18 cellular contexts compared by ENCODE assay signal in genomic region chr14:101054671-101055070, GRCh38.
A peak's percentile ranks its signal among the peaks of the same experiment; 100 is the strongest.
DNase-seq lines count a peak whose midpoint lies in the region; ATAC-seq, FAIRE-seq and TF ChIP-seq lines count a peak whose summit lies in the region.
"Had no signal": no experiment of that assay in that cellular context is flagged by ENCODE, and none has a peak within 500 bp of the region (broad histone marks: within the 10 kb centered on the region; RNA-seq: fewer than 3 reads in every experiment).

No MANE protein-coding gene starts in this region.

- DNase-seq in Right ventricle myocardium superior (peak; percentile 27), left ventricle myocardium superior (no peak), bronchial epithelial cell (ENCODE audit: low read depth) (no peak), kidney (peak; percentile 40), NCI-H1105 treated with DMSO at 0.1 percent for 48 hours (lab: John Stamatoyannopoulos, UW) (no peak), DMS153 treated with DMSO at 0.1 percent for 48 hours (lab: John Stamatoyannopoulos, UW; ENCODE audit: unreplicated experiment) (no peak)
- DNase-seq: 8988T; CD4-positive, alpha-beta memory T cell; DMS153; DMS79 treated with DMSO at 0.1 percent for 48 hours; GOT3; H9 had no signal

- no peak for ATAC-seq in Right ventricle myocardium superior (ENCODE audit: poor library complexity)
- ATAC-seq in left ventricle myocardium superior = no peak
- no peak for ATAC-seq in HG02885 (IDR thresholded peaks at IDR 0.05; ENCODE audit: poor library complexity, unreplicated experiment)
- ATAC-seq: K562 had no signal

- intact Hi-C loops in Right ventricle myocardium superior (cut with DNase I) = no loop called here
- intact Hi-C loops in left ventricle myocardium superior (cut with micrococcal nuclease) = no loop called here
- intact Hi-C loops in kidney (cut with DNase I) = no loop called here

- no peak overlapping the region for H3K27ac ChIP-seq in kidney (ENCODE audit: low read depth in 2 of 2, low read length in 2 of 2)
- H3K27ac ChIP-seq: BLaER1, HL-60 had no signal

- FAIRE-seq in bronchial epithelial cell (lab: Jason Lieb, UNC) (peak; percentile 7), kidney (lab: Jason Lieb, UNC) (no peak)
- FAIRE-seq: G401.6, GM12891, K562 had no signal

- no peak overlapping the region for H3K9ac ChIP-seq in kidney (ENCODE audit: low read length in 2 of 2)
- H3K9ac ChIP-seq: BLaER1 had no signal

- TF ChIP-seq CTCF in bronchial epithelial cell (IDR thresholded peaks at IDR 0.05; ENCODE audit: insufficient read depth, low read length, severe bottlenecking) (no peak), kidney (IDR thresholded peaks at IDR 0.05; ENCODE audit: borderline replicate concordance, extremely low read depth, insufficient read depth) (no peak)

- no peaks in the 10 kb centered on the region for H3K4me1 ChIP-seq in kidney (ENCODE audit: control insufficient read depth in 1 of 2, insufficient read depth in 1 of 2, low read depth in 1 of 2, low read length in 2 of 2)

- H3K36me3 ChIP-seq in bronchial epithelial cell (ENCODE audit: control insufficient read depth, insufficient read depth, low read length) = no peaks in the 10 kb centered on the region
- H3K36me3 ChIP-seq in kidney (ENCODE audit: control insufficient read depth in 1 of 2, insufficient read depth in 2 of 2, low read length in 2 of 2) = no peaks in the 10 kb centered on the region
- H3K36me3 ChIP-seq: BLaER1 had no signal

- H3K4me3 ChIP-seq in bronchial epithelial cell (ENCODE audit: low read depth, low read length) (no peak overlapping the region), kidney (ENCODE audit: low read length in 2 of 2) (no peak overlapping the region)
- H3K4me3 ChIP-seq: BLaER1, K562 had no signal

- H3K9me3 ChIP-seq in kidney (ENCODE audit: control insufficient read depth in 1 of 2, low read length in 2 of 2) = no peaks in the 10 kb centered on the region

- no peaks in the 10 kb centered on the region for H3K27me3 ChIP-seq in bronchial epithelial cell (ENCODE audit: control insufficient read depth, insufficient read depth, low read length)
- H3K27me3 ChIP-seq: BLaER1 had no signal

Comparison
In these comparisons a context has a peak if more than half of its experiments do, and no peak if none do; other contexts are left out.
1. DNase-seq: peak in Right ventricle myocardium superior (single experiment) and kidney (single experiment); none in left ventricle myocardium superior (single experiment), bronchial epithelial cell (single experiment), NCI-H1105 treated with DMSO at 0.1 percent for 48 hours (single experiment) and DMS153 treated with DMSO at 0.1 percent for 48 hours (single experiment).